ENCODE assay signal across 25 cellular contexts in genomic region chr14:101181717-101182313, GRCh38.
DNase-seq lines count a peak whose midpoint lies in the region; ATAC-seq and TF ChIP-seq lines count a peak whose summit lies in the region.
"Had no signal": no experiment of that assay in that cellular context is flagged by ENCODE, and none has a peak within 500 bp of the region (broad histone marks: within the 10 kb centered on the region; RNA-seq: fewer than 3 reads in every experiment).

No MANE protein-coding gene starts in this region.

- WGBS in esophagus squamous epithelium, 2 donors = 48 to 69% methylated on average over 2 to 3 of the region's 5 CpGs

- peak; percentile 11 for DNase-seq in activated CD4-positive, alpha-beta memory T cell treated with anti-CD3 and anti-CD28 coated beads, Interleukin-2, amount 10 ng/mL, durations not matched to agents 7 days and 5 days
- no peak for DNase-seq in activated CD4-positive, alpha-beta memory T cell treated with anti-CD3 and anti-CD28 coated beads for 36 hours
- DNase-seq in chondrocyte (ENCODE audit: low spot score) (peak; percentile 51), omental fat pad (ENCODE audit: low spot score) (peak; percentile 6), upper lobe of right lung (peak; percentile 47), esophagus squamous epithelium (lab: John Stamatoyannopoulos, UW) (no peak)
- DNase-seq in stimulated activated CD4-positive, alpha-beta T cell treated with anti-CD3 and anti-CD28 coated beads, Interleukin-1b, Interleukin-23, amount 100 ng/mL, for 48 hours = no peak
- DNase-seq: ACHN; AML-193; Calu3; CD8-positive, alpha-beta memory T cell; GDM1; NCI-H1092; NCI-H1436; NCI-H187 treated with DMSO at 0.1 percent for 48 hours; NCI-H2227 treated with DMSO at 0.1 percent for 48 hours; NCI-H510A treated with DMSO at 0.1 percent for 48 hours; NCI-H748 treated with DMSO at 0.1 percent for 48 hours; PC-9; RPMI8226; SHP77 treated with DMSO at 0.1 percent for 48 hours had no signal

- intact Hi-C loops in activated CD4-positive, alpha-beta memory T cell treated with anti-CD3 and anti-CD28 coated beads for 36 hours (cut with micrococcal nuclease) = no loop called here
- intact Hi-C loops in upper lobe of right lung (cut with DNase I) = no loop called here
- intact Hi-C loops in esophagus squamous epithelium (cut with DNase I) = no loop called here

- no peak for TF ChIP-seq POLR2A in esophagus squamous epithelium (IDR thresholded peaks at IDR 0.05)

- no peak for TF ChIP-seq CTCF in chondrocyte (IDR thresholded peaks at IDR 0.05)
- no peak for TF ChIP-seq CTCF in omental fat pad (IDR thresholded peaks at IDR 0.05)
- no peak for TF ChIP-seq CTCF in upper lobe of right lung (IDR thresholded peaks at IDR 0.05)
- TF ChIP-seq CTCF in esophagus squamous epithelium (IDR thresholded peaks at IDR 0.05) = no peak

- H3K9me3 Mint-ChIP-seq in activated CD4-positive, alpha-beta memory T cell treated with anti-CD3 and anti-CD28 coated beads, Interleukin-2, amount 10 ng/mL, durations not matched to agents 7 days and 5 days = no peaks in the 10 kb centered on the region
- peaks cover 3% of the 10 kb centered on the region for H3K9me3 Mint-ChIP-seq in activated CD4-positive, alpha-beta memory T cell treated with anti-CD3 and anti-CD28 coated beads for 36 hours
- H3K9me3 Mint-ChIP-seq in chondrocyte (ENCODE audit: low read depth) = peaks cover 12% of the 10 kb centered on the region

- H3K4me1 ChIP-seq in upper lobe of right lung (no peaks in the 10 kb centered on the region), esophagus squamous epithelium (no peaks in the 10 kb centered on the region)

- H3K27me3 ChIP-seq in upper lobe of right lung (no peaks in the 10 kb centered on the region), esophagus squamous epithelium (peaks cover 0 to 7% (median 0%) of the 10 kb centered on the region in 4 donors)

- H3K27me3 Mint-ChIP-seq in activated CD4-positive, alpha-beta memory T cell treated with anti-CD3 and anti-CD28 coated beads, Interleukin-2, amount 10 ng/mL, durations not matched to agents 7 days and 5 days = no peaks in the 10 kb centered on the region
- peaks cover 1% of the 10 kb centered on the region for H3K27me3 Mint-ChIP-seq in activated CD4-positive, alpha-beta memory T cell treated with anti-CD3 and anti-CD28 coated beads for 36 hours
- H3K27me3 Mint-ChIP-seq in chondrocyte (ENCODE audit: low read depth) = peaks cover 10% of the 10 kb centered on the region

- H3K36me3 Mint-ChIP-seq in activated CD4-positive, alpha-beta memory T cell treated with anti-CD3 and anti-CD28 coated beads, Interleukin-2, amount 10 ng/mL, durations not matched to agents 7 days and 5 days (ENCODE audit: low read depth) = no peaks in the 10 kb centered on the region
- H3K36me3 Mint-ChIP-seq in activated CD4-positive, alpha-beta memory T cell treated with anti-CD3 and anti-CD28 coated beads for 36 hours = no peaks in the 10 kb centered on the region
- peaks cover 2% of the 10 kb centered on the region for H3K36me3 Mint-ChIP-seq in chondrocyte (ENCODE audit: low read depth)
- H3K36me3 Mint-ChIP-seq: CD8-positive, alpha-beta memory T cell had no signal

- CTCF ChIA-PET in activated CD4-positive, alpha-beta memory T cell treated with anti-CD3 and anti-CD28 coated beads, Interleukin-2, amount 10 ng/mL, durations not matched to agents 7 days and 5 days (lab: Charles Lee) = no interaction called here
- CTCF ChIA-PET in activated CD4-positive, alpha-beta memory T cell treated with anti-CD3 and anti-CD28 coated beads for 36 hours (lab: Charles Lee) = no interaction called here

- no peak for ATAC-seq in omental fat pad (ENCODE audit: low FRiP score)
- no peak for ATAC-seq in upper lobe of right lung
- ATAC-seq in HG03469 (IDR thresholded peaks at IDR 0.05; ENCODE audit: unreplicated experiment) = no peak

- no peak overlapping the region for H3K27ac ChIP-seq in upper lobe of right lung
- H3K27ac ChIP-seq in esophagus squamous epithelium = no peak overlapping the region
- H3K27ac ChIP-seq: 22Rv1, C4-2B, PC-9, SK-N-MC had no signal

- no peak overlapping the region for H3K4me3 ChIP-seq in upper lobe of right lung
- no peak overlapping the region for H3K4me3 ChIP-seq in esophagus squamous epithelium
- H3K4me3 ChIP-seq: PC-9, SK-N-MC had no signal

- no peaks in the 10 kb centered on the region for H3K9me3 ChIP-seq in upper lobe of right lung
- H3K9me3 ChIP-seq in esophagus squamous epithelium = peaks cover 0 to 9% (median 0%) of the 10 kb centered on the region in 3 donors

- POLR2A ChIA-PET in activated CD4-positive, alpha-beta memory T cell treated with anti-CD3 and anti-CD28 coated beads, Interleukin-2, amount 10 ng/mL, durations not matched to agents 7 days and 5 days (lab: Charles Lee) = no interaction called here
- POLR2A ChIA-PET in activated CD4-positive, alpha-beta memory T cell treated with anti-CD3 and anti-CD28 coated beads for 36 hours (lab: Charles Lee) = no interaction called here

- no peak overlapping the region for H3K27ac Mint-ChIP-seq in activated CD4-positive, alpha-beta memory T cell treated with anti-CD3 and anti-CD28 coated beads, Interleukin-2, amount 10 ng/mL, durations not matched to agents 7 days and 5 days
- no peak overlapping the region for H3K27ac Mint-ChIP-seq in activated CD4-positive, alpha-beta memory T cell treated with anti-CD3 and anti-CD28 coated beads for 36 hours
- H3K27ac Mint-ChIP-seq in chondrocyte (ENCODE audit: unreplicated experiment) = no peak overlapping the region
- H3K27ac Mint-ChIP-seq: CD8-positive, alpha-beta memory T cell had no signal

- H3K4me3 Mint-ChIP-seq in activated CD4-positive, alpha-beta memory T cell treated with anti-CD3 and anti-CD28 coated beads, Interleukin-2, amount 10 ng/mL, durations not matched to agents 7 days and 5 days = no peak overlapping the region
- no peak overlapping the region for H3K4me3 Mint-ChIP-seq in activated CD4-positive, alpha-beta memory T cell treated with anti-CD3 and anti-CD28 coated beads for 36 hours
- H3K4me3 Mint-ChIP-seq in chondrocyte (ENCODE audit: unreplicated experiment) = no peak overlapping the region
- H3K4me3 Mint-ChIP-seq: CD8-positive, alpha-beta memory T cell had no signal

- H3K36me3 ChIP-seq in upper lobe of right lung = no peaks in the 10 kb centered on the region
- H3K36me3 ChIP-seq in esophagus squamous epithelium = no peaks in the 10 kb centered on the region

- no peaks in the 10 kb centered on the region for H3K4me1 Mint-ChIP-seq in activated CD4-positive, alpha-beta memory T cell treated with anti-CD3 and anti-CD28 coated beads, Interleukin-2, amount 10 ng/mL, durations not matched to agents 7 days and 5 days
- H3K4me1 Mint-ChIP-seq in activated CD4-positive, alpha-beta memory T cell treated with anti-CD3 and anti-CD28 coated beads for 36 hours (ENCODE audit: low read depth) = no peaks in the 10 kb centered on the region
- H3K4me1 Mint-ChIP-seq in chondrocyte (ENCODE audit: low read depth) = no peaks in the 10 kb centered on the region
- H3K4me1 Mint-ChIP-seq: CD8-positive, alpha-beta memory T cell had no signal

Comparison
In these comparisons a context has a peak if more than half of its experiments do, and no peak if none do; other contexts are left out.
1. DNase-seq: peak in activated CD4-positive, alpha-beta memory T cell treated with anti-CD3 and anti-CD28 coated beads, Interleukin-2, amount 10 ng/mL, durations not matched to agents 7 days and 5 days (single experiment), chondrocyte (single experiment), omental fat pad (single experiment) and upper lobe of right lung (single experiment); none in activated CD4-positive, alpha-beta memory T cell treated with anti-CD3 and anti-CD28 coated beads for 36 hours (single experiment), stimulated activated CD4-positive, alpha-beta T cell treated with anti-CD3 and anti-CD28 coated beads, Interleukin-1b, Interleukin-23, amount 100 ng/mL, for 48 hours (single experiment) and esophagus squamous epithelium (single experiment).